ENCODE assay signal across 1 cellular context in genomic region chr5:93603191-93603590, GRCh38.
TF ChIP-seq lines count a peak whose summit lies in the region.

No MANE protein-coding gene starts in this region.

TF ChIP-seq in IMR-90, 13 proteins besides CTCF, POLR2A, EP300 and RAD21:
- TF ChIP-seq MAZ (IDR thresholded peaks at IDR 0.05; ENCODE audit: borderline replicate concordance, low read depth, low read length) (no peak), ELK1 (IDR thresholded peaks at IDR 0.05; ENCODE audit: borderline replicate concordance, low read depth, low read length) (no peak), USF2 (IDR thresholded peaks at IDR 0.05; ENCODE audit: low read depth, low read length) (no peak), NFE2L2 (IDR thresholded peaks at IDR 0.05; ENCODE audit: low read depth, low read length) (no peak), RFX5 (IDR thresholded peaks at IDR 0.05; ENCODE audit: low read depth, low read length) (no peak), BHLHE40 (IDR thresholded peaks at IDR 0.05; ENCODE audit: low read depth, low read length) (no peak), CEBPB (IDR thresholded peaks at IDR 0.05; ENCODE audit: low read depth, low read length) (no peak), RCOR1 (IDR thresholded peaks at IDR 0.05; ENCODE audit: insufficient replicate concordance, low read length) (no peak), MXI1 (IDR thresholded peaks at IDR 0.05; ENCODE audit: borderline replicate concordance, low read depth, low read length) (no peak), CHD1 (IDR thresholded peaks at IDR 0.05; ENCODE audit: low read depth, low read length) (no peak), FOS (IDR thresholded peaks at IDR 0.05; ENCODE audit: low read depth, low read length) (no peak), MAFK (IDR thresholded peaks at IDR 0.05; ENCODE audit: low read depth, low read length) (no peak), SMC3 (IDR thresholded peaks at IDR 0.05; ENCODE audit: low read depth, low read length) (no peak)
TF ChIP-seq in IMR-90: peak in this region for 0.
